ENCODE assay signal across 8 cellular contexts in genomic region chr9:129174102-129174723, GRCh38.
DNase-seq lines count a peak whose midpoint lies in the region; ATAC-seq and TF ChIP-seq lines count a peak whose summit lies in the region.

No MANE protein-coding gene starts in this region.

- no peak overlapping the region for H3K27ac Mint-ChIP-seq in nephron progenitor cell

- peak; percentile 94 for TF ChIP-seq CTCF in nephron progenitor cell (IDR thresholded peaks at IDR 0.05)

- ATAC-seq in HG02571 (IDR thresholded peaks at IDR 0.05; ENCODE audit: unreplicated experiment): no peak

- H3K9me3 Mint-ChIP-seq in nephron progenitor cell: no peaks in the 10 kb centered on the region

- peaks cover 43% of the 10 kb centered on the region for H3K4me1 Mint-ChIP-seq in nephron progenitor cell

- no peaks in the 10 kb centered on the region for H3K36me3 Mint-ChIP-seq in nephron progenitor cell (ENCODE audit: low read depth)

- H3K27me3 Mint-ChIP-seq in nephron progenitor cell (ENCODE audit: low read depth, poor library complexity): peaks cover 14% of the 10 kb centered on the region

- DNase-seq in DMS 273 treated with DMSO at 0.1 percent for 48 hours (lab: John Stamatoyannopoulos, UW): peak; percentile 47
- peak; percentile 77 to 84 for DNase-seq in Kasumi-1 (lab: John Stamatoyannopoulos, UW)
- DNase-seq in SHP77 (lab: John Stamatoyannopoulos, UW): peak; percentile 83 to 88
- peak; percentile 52 for DNase-seq in activated gamma-delta T cell (lab: John Stamatoyannopoulos, UW)
- peak; percentile 93 for DNase-seq in fibroblast of the conjunctiva (ENCODE audit: low read depth)
- peak; percentile 94 for DNase-seq in nephron progenitor cell
- peak; percentile 69 for DNase-seq in stimulated activated naive CD4-positive, alpha-beta T cell treated with Interleukin-2 at 50 U/mL for 16 hours (lab: John Stamatoyannopoulos, UW)

- H3K4me3 Mint-ChIP-seq in nephron progenitor cell: peak overlapping the region; percentile 90
